26 cellular contexts compared by ENCODE assay signal in the genomic region with DNA sequence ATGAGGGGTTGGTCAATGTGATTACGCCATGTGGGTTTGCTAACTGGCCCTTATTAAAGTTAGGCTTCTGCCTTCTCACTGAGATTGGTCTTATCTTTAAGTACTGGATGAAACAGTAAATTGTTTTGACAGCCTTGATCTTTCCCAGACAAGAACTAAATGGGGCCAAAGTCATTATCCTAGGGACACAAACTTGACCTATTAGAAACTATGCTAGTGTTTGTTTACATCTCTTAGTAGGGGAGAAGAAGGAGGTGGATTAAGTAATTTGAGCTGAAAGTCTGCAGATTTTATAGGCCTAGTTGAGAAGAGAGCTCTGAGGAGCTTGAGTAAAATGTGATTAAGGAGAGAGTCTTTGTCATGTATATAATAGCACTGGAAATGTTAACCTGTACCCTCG.
"Had no signal": no experiment of that assay in that cellular context is flagged by ENCODE, and none has a peak within 500 bp of the region (broad histone marks: within the 10 kb centered on the region; RNA-seq: fewer than 3 reads in every experiment).

No MANE protein-coding gene starts in this region.

- H3K27me3 Mint-ChIP-seq: activated CD4-positive, alpha-beta T cell treated with anti-CD3 and anti-CD28 coated beads, Interleukin-2, amount 10 ng/mL, durations not matched to agents 7 days and 5 days; activated naive CD4-positive, alpha-beta T cell treated with anti-CD3 and anti-CD28 coated beads, Interleukin-2, amount 50 U/mL, for 24 hours; type B pancreatic cell had no signal

- H3K27ac Mint-ChIP-seq: activated CD4-positive, alpha-beta T cell treated with anti-CD3 and anti-CD28 coated beads, Interleukin-2, amount 10 ng/mL, durations not matched to agents 7 days and 5 days; activated CD8-positive, alpha-beta T cell treated with anti-CD3 and anti-CD28 coated beads, Interleukin-2, amount 10 ng/mL, durations not matched to agents 7 days and 5 days; activated naive CD4-positive, alpha-beta T cell treated with anti-CD3 and anti-CD28 coated beads, Interleukin-2, amount 50 U/mL, for 24 hours; activated T-helper 1 cell treated with anti-CD3 and anti-CD28 coated beads, Interleukin-12 subunit alpha, Interleukin-12 subunit beta, Interleukin-2, Interleukin-4 antibody, amounts not matched to agents 30 ng/mL and 10 ng/mL and 1 ng/mL, durations not matched to agents 14 hours and 24 hours and 36 hours; nephron; type B pancreatic cell had no signal

- H3K4me1 ChIP-seq: left lung, pancreas, psoas muscle, right atrium auricular region, spleen, vagina had no signal

- H3K4me3 ChIP-seq: ascending aorta, coronary artery, left lung, pancreas, psoas muscle, right atrium auricular region, spleen, thoracic aorta, vagina had no signal

- H3K4me1 Mint-ChIP-seq: activated CD4-positive, alpha-beta T cell treated with anti-CD3 and anti-CD28 coated beads, Interleukin-2, amount 10 ng/mL, durations not matched to agents 7 days and 5 days; activated naive CD4-positive, alpha-beta T cell treated with anti-CD3 and anti-CD28 coated beads, Interleukin-2, amount 50 U/mL, for 24 hours; nephron had no signal

- H3K36me3 ChIP-seq: ascending aorta, brain microvascular endothelial cell, left lung, neutrophil, pancreas, right atrium auricular region, spleen, thoracic aorta, vagina had no signal

- H3K27me3 ChIP-seq: ascending aorta, brain microvascular endothelial cell, left lung, neutrophil, pancreas, right atrium auricular region, spleen, vagina had no signal

- H3K9me3 Mint-ChIP-seq: activated CD4-positive, alpha-beta T cell treated with anti-CD3 and anti-CD28 coated beads, Interleukin-2, amount 10 ng/mL, durations not matched to agents 7 days and 5 days; activated naive CD4-positive, alpha-beta T cell treated with anti-CD3 and anti-CD28 coated beads, Interleukin-2, amount 50 U/mL, for 24 hours; activated T-helper 1 cell treated with anti-CD3 and anti-CD28 coated beads, Interleukin-12 subunit alpha, Interleukin-12 subunit beta, Interleukin-2, Interleukin-4 antibody, amounts not matched to agents 30 ng/mL and 10 ng/mL and 1 ng/mL, durations not matched to agents 14 hours and 24 hours and 36 hours; type B pancreatic cell had no signal

- DNase-seq: activated CD4-positive, alpha-beta T cell treated with anti-CD3 and anti-CD28 coated beads, Interleukin-2, amount 10 ng/mL, durations not matched to agents 7 days and 5 days; activated CD4-positive, CD25-positive, alpha-beta regulatory T cell treated with anti-CD3 and anti-CD28 coated beads, Interleukin-2, amount 50 U/mL, for 72 hours; activated CD8-positive, alpha-beta T cell treated with anti-CD3 and anti-CD28 coated beads, Interleukin-2, amount 10 ng/mL, durations not matched to agents 7 days and 5 days; activated gamma-delta T cell; brain microvascular endothelial cell; central memory CD4-positive, alpha-beta T cell; erythroblast; foreskin melanocyte; kidney; left lung; pancreas; psoas muscle; spleen; stimulated activated CD4-positive, alpha-beta T cell treated with anti-CD3 and anti-CD28 coated beads, Interleukin-4, amount 100 ng/mL, for 1 hour; stimulated activated naive CD4-positive, alpha-beta T cell treated with Interleukin-2 at 50 U/mL for 16 hours; T-helper 2 cell had no signal

- ATAC-seq: activated CD8-positive, alpha-beta T cell treated with anti-CD3 and anti-CD28 coated beads, Interleukin-2, amount 10 ng/mL, durations not matched to agents 7 days and 5 days; left lung; pancreas; psoas muscle had no signal

- H3K9me3 ChIP-seq: ascending aorta, neutrophil, pancreas, psoas muscle, thoracic aorta, vagina had no signal

- H3K36me3 Mint-ChIP-seq: activated naive CD4-positive, alpha-beta T cell treated with anti-CD3 and anti-CD28 coated beads, Interleukin-2, amount 50 U/mL, for 24 hours; type B pancreatic cell had no signal

- H3K4me3 Mint-ChIP-seq: activated CD4-positive, alpha-beta T cell treated with anti-CD3 and anti-CD28 coated beads, Interleukin-2, amount 10 ng/mL, durations not matched to agents 7 days and 5 days; activated CD8-positive, alpha-beta T cell treated with anti-CD3 and anti-CD28 coated beads, Interleukin-2, amount 10 ng/mL, durations not matched to agents 7 days and 5 days; activated naive CD4-positive, alpha-beta T cell treated with anti-CD3 and anti-CD28 coated beads, Interleukin-2, amount 50 U/mL, for 24 hours; activated T-helper 1 cell treated with anti-CD3 and anti-CD28 coated beads, Interleukin-12 subunit alpha, Interleukin-12 subunit beta, Interleukin-2, Interleukin-4 antibody, amounts not matched to agents 30 ng/mL and 10 ng/mL and 1 ng/mL, durations not matched to agents 14 hours and 24 hours and 36 hours; nephron; type B pancreatic cell had no signal
